8 cellular contexts compared by ENCODE assay signal in genomic region chr10:55899472-55900147, GRCh38.
DNase-seq lines count a peak whose midpoint lies in the region; ATAC-seq and TF ChIP-seq lines count a peak whose summit lies in the region.
"Not testable (repeated sequence)": the region's sequence is repeated elsewhere in the genome, so short reads cannot be mapped to it uniquely, and the experiment has no call there.

No MANE protein-coding gene starts in this region.

- ATAC-seq in GM23338, result not testable (repeated sequence)

- H3K9me2 ChIP-seq in GM23338 (ENCODE audit: insufficient read depth); neural cell (ENCODE audit: insufficient read depth, low read length): not testable (repeated sequence)

- not testable (repeated sequence) for TF ChIP-seq EP300 in neural cell (conservative IDR thresholded peaks at IDR 0.05; ENCODE audit: poor library complexity, severe bottlenecking)

- TF ChIP-seq RAD21 in neural cell (conservative IDR thresholded peaks at IDR 0.05), result not testable (repeated sequence)

- H3K27ac ChIP-seq in GM23338 (ENCODE audit: low read depth), result peak overlapping the region; percentile 1; the same call in 1 of the 2 replicates
- not testable (repeated sequence) for H3K27ac ChIP-seq in neural cell (ENCODE audit: low read length)

- peaks cover 20% of the 10 kb centered on the region for H3K36me3 Mint-ChIP-seq in GM23338 (ENCODE audit: low read depth)
- H3K36me3 Mint-ChIP-seq in activated CD4-positive, alpha-beta T cell treated with anti-CD3 and anti-CD28 coated beads, Interleukin-2, amount 10 ng/mL, durations not matched to agents 7 days and 5 days (ENCODE audit: low read depth); type B pancreatic cell: not testable (repeated sequence)

- H3K4me3 ChIP-seq in GM23338 (peak overlapping the region; percentile 60), epithelial cell of esophagus (ENCODE audit: low read length) (peak overlapping the region; percentile 20), iPS-18c (ENCODE audit: insufficient read depth, low read depth, low read length) (peak overlapping the region; percentile 52; the same call in 1 of the 2 replicates), neural cell (ENCODE audit: low read length) (peak overlapping the region; percentile 60)
- H3K4me3 ChIP-seq in Jurkat, Clone E6-1 (ENCODE audit: low read length), result peak overlapping the region; percentile 34

- H3K9me3 ChIP-seq in iPS-18c (ENCODE audit: control insufficient read depth, insufficient read depth, low read length); neural cell (ENCODE audit: low read length): not testable (repeated sequence)

- H3K27ac Mint-ChIP-seq in GM23338, result peak overlapping the region; percentile 92; the same call in 1 of the 2 replicates
- H3K27ac Mint-ChIP-seq in activated CD4-positive, alpha-beta T cell treated with anti-CD3 and anti-CD28 coated beads, Interleukin-2, amount 10 ng/mL, durations not matched to agents 7 days and 5 days, result not testable (repeated sequence)
- peak overlapping the region; percentile 91 for H3K27ac Mint-ChIP-seq in type B pancreatic cell

- not testable (repeated sequence) for H3K27me3 Mint-ChIP-seq in GM23338 (ENCODE audit: insufficient read depth, low read depth, poor library complexity); activated CD4-positive, alpha-beta T cell treated with anti-CD3 and anti-CD28 coated beads, Interleukin-2, amount 10 ng/mL, durations not matched to agents 7 days and 5 days; type B pancreatic cell

- peaks cover 13% of the 10 kb centered on the region; the same call in 2 of the 3 replicates for H3K9me3 Mint-ChIP-seq in GM23338
- not testable (repeated sequence) for H3K9me3 Mint-ChIP-seq in activated CD4-positive, alpha-beta T cell treated with anti-CD3 and anti-CD28 coated beads, Interleukin-2, amount 10 ng/mL, durations not matched to agents 7 days and 5 days; type B pancreatic cell

- not testable (repeated sequence) for H3K27me3 ChIP-seq in GM23338 (ENCODE audit: insufficient read depth); neural cell (ENCODE audit: insufficient read depth, low read depth, low read length)

- peak overlapping the region; percentile 74 for H3K4me2 ChIP-seq in GM23338
- H3K4me2 ChIP-seq in neural cell (ENCODE audit: low read length), result peak overlapping the region; percentile 3

- DNase-seq in GM23338 (ENCODE audit: low spot score); Jurkat, Clone E6-1 (ENCODE audit: low read depth, low spot score); activated CD4-positive, alpha-beta T cell treated with anti-CD3 and anti-CD28 coated beads, Interleukin-2, amount 10 ng/mL, durations not matched to agents 7 days and 5 days; epithelial cell of esophagus (ENCODE audit: low read depth); type B pancreatic cell (ENCODE audit: extremely low spot score, unreplicated experiment): not testable (repeated sequence)
- peak; percentile 5 for DNase-seq in NCI-H82 (lab: John Stamatoyannopoulos, UW)

- H3K9ac ChIP-seq in neural cell (ENCODE audit: low read length), result peak overlapping the region; percentile 21

- POLR2A ChIA-PET in activated CD4-positive, alpha-beta T cell treated with anti-CD3 and anti-CD28 coated beads, Interleukin-2, amount 10 ng/mL, durations not matched to agents 7 days and 5 days (lab: Charles Lee), result not testable (repeated sequence)

- not testable (repeated sequence) for H4K20me1 ChIP-seq in GM23338 (replicated peaks; ENCODE audit: insufficient read depth); neural cell (ENCODE audit: insufficient read depth)

- peak overlapping the region; percentile 81 for H3K4me3 Mint-ChIP-seq in GM23338
- peak overlapping the region; percentile 38 for H3K4me3 Mint-ChIP-seq in activated CD4-positive, alpha-beta T cell treated with anti-CD3 and anti-CD28 coated beads, Interleukin-2, amount 10 ng/mL, durations not matched to agents 7 days and 5 days
- peak overlapping the region; percentile 93 for H3K4me3 Mint-ChIP-seq in type B pancreatic cell

- not testable (repeated sequence) for H3K79me2 ChIP-seq in GM23338 (replicated peaks; ENCODE audit: insufficient read depth); neural cell (replicated peaks; ENCODE audit: insufficient read depth, low read length)

- CTCF ChIA-PET in activated CD4-positive, alpha-beta T cell treated with anti-CD3 and anti-CD28 coated beads, Interleukin-2, amount 10 ng/mL, durations not matched to agents 7 days and 5 days (lab: Charles Lee), result not testable (repeated sequence)

- peaks cover 22% of the 10 kb centered on the region for H3K4me1 Mint-ChIP-seq in GM23338
- not testable (repeated sequence) for H3K4me1 Mint-ChIP-seq in activated CD4-positive, alpha-beta T cell treated with anti-CD3 and anti-CD28 coated beads, Interleukin-2, amount 10 ng/mL, durations not matched to agents 7 days and 5 days; type B pancreatic cell (ENCODE audit: unreplicated experiment)

- not testable (repeated sequence) for H3K4me1 ChIP-seq in GM23338 (ENCODE audit: insufficient read depth)

- H3F3A ChIP-seq in GM23338 (replicated peaks; ENCODE audit: low read depth); neural cell (ENCODE audit: insufficient read depth, low read length, poor library complexity, severe bottlenecking): not testable (repeated sequence)

- H2AFZ ChIP-seq in GM23338, result 0 out of 2 replicates have a peak overlapping the region, but pooled peaks have one; percentile 86
- not testable (repeated sequence) for H2AFZ ChIP-seq in neural cell (ENCODE audit: low read depth, low read length)

- not testable (repeated sequence) for H3K36me3 ChIP-seq in GM23338 (ENCODE audit: insufficient read depth); neural cell (ENCODE audit: insufficient read depth, low read length)

- TF ChIP-seq CTCF in GM23338 (conservative IDR thresholded peaks at IDR 0.05; ENCODE audit: low read depth in 2 of 2); epithelial cell of esophagus (IDR thresholded peaks at IDR 0.05; ENCODE audit: insufficient read depth, low read depth, low read length, missing control alignments); neural cell (IDR thresholded peaks at IDR 0.05; ENCODE audit: poor library complexity, severe bottlenecking); type B pancreatic cell (conservative IDR thresholded peaks at IDR 0.05): not testable (repeated sequence)

TF ChIP-seq in GM23338, 12 proteins besides CTCF, POLR2A, EP300 and RAD21:
- TF ChIP-seq CREB1 (CRISPR knock-in tag; IDR thresholded peaks at IDR 0.05; ENCODE audit: low read depth), result peak; percentile 30; the same call in 1 of the 2 replicates

Comparison
In these comparisons a context has a peak if more than half of its experiments do, and no peak if none do; other contexts are left out.
1. H3K4me3 Mint-ChIP-seq: peak in every context shown above with its lines; median percentile 93 in type B pancreatic cell; 81 in GM23338; 38 in activated CD4-positive, alpha-beta T cell treated with anti-CD3 and anti-CD28 coated beads, Interleukin-2, amount 10 ng/mL, durations not matched to agents 7 days and 5 days.